ENCODE assay signal across 8 cellular contexts in genomic region chr12:30806989-30807694, GRCh38. TPM values are rescaled to one million over a fixed set of nuclear protein-coding genes. Genes with fewer than 3 reads are reported as not detected.
A peak's percentile ranks its signal among the peaks of the same experiment; 100 is the strongest.
DNase-seq lines count a peak whose midpoint lies in the region; ATAC-seq, FAIRE-seq and TF ChIP-seq lines count a peak whose summit lies in the region.

No MANE protein-coding gene starts in this region.

- TF ChIP-seq CTCF in activated CD8-positive, alpha-beta T cell treated with anti-CD3 and anti-CD28 coated beads for 36 hours (IDR thresholded peaks at IDR 0.05), result peak; percentile 82

- H3K4me1 ChIP-seq in trophoblast cell (ENCODE audit: control insufficient read depth in 1 of 2, insufficient read depth in 2 of 2, low read length in 2 of 2), result no peaks in the 10 kb centered on the region

- no peak overlapping the region for H3K14ac ChIP-seq in trophoblast cell (ENCODE audit: low read length)

- H3K9me3 Mint-ChIP-seq in activated CD8-positive, alpha-beta T cell treated with anti-CD3 and anti-CD28 coated beads for 36 hours, result no peaks in the 10 kb centered on the region

- H3K4me3 ChIP-seq in trophoblast cell (ENCODE audit: low read depth, low read length), result no peak overlapping the region

- peak overlapping the region; percentile 62 for H4K8ac ChIP-seq in trophoblast cell (ENCODE audit: low read depth, low read length)

- no peaks in the 10 kb centered on the region for H3K36me3 ChIP-seq in trophoblast cell (ENCODE audit: control insufficient read depth in 1 of 2, insufficient read depth in 2 of 2, low read length in 2 of 2)

- H3K4me2 ChIP-seq in trophoblast cell (ENCODE audit: low read length), result peak overlapping the region; percentile 16

- no peak overlapping the region for H3K4me3 Mint-ChIP-seq in activated CD8-positive, alpha-beta T cell treated with anti-CD3 and anti-CD28 coated beads for 36 hours

- peaks cover 11% of the 10 kb centered on the region for H3K27me3 Mint-ChIP-seq in activated CD8-positive, alpha-beta T cell treated with anti-CD3 and anti-CD28 coated beads for 36 hours

- H3K9me3 ChIP-seq in trophoblast cell (ENCODE audit: insufficient read depth, low read depth, low read length), result peaks cover 4% of the 10 kb centered on the region

- H4K12ac ChIP-seq in trophoblast cell (ENCODE audit: low read depth, low read length), result peak overlapping the region; percentile 1

- no peaks in the 10 kb centered on the region for H3K79me2 ChIP-seq in trophoblast cell (ENCODE audit: control insufficient read depth, insufficient read depth, low read length, poor library complexity)

- no peak overlapping the region for H3K27ac Mint-ChIP-seq in activated CD8-positive, alpha-beta T cell treated with anti-CD3 and anti-CD28 coated beads for 36 hours

- DNase-seq in GF-D8 (lab: John Stamatoyannopoulos, UW) (peak; percentile 2), NCI-H345 (lab: John Stamatoyannopoulos, UW) (peak; percentile 65), globus pallidus (ENCODE audit: low spot score) (peak; percentile 47), trophoblast cell (peak in 1 of 2 donors; percentile 76), posterior vena cava (ENCODE audit: low spot score) (no peak)
- peak; percentile 21 for DNase-seq in activated CD8-positive, alpha-beta T cell treated with anti-CD3 and anti-CD28 coated beads for 36 hours

- CTCF ChIA-PET in activated CD8-positive, alpha-beta T cell treated with anti-CD3 and anti-CD28 coated beads for 36 hours (lab: Charles Lee), result interaction anchor here (0.6 to 4.4 kb wide), 36 partner anchors 9 to 1489 kb away, joined by 3 to 31 read pairs (median 4); partner anchors contain the start of genes CAPRIN2 and ERGIC2

- no peaks in the 10 kb centered on the region for H3K36me3 Mint-ChIP-seq in activated CD8-positive, alpha-beta T cell treated with anti-CD3 and anti-CD28 coated beads for 36 hours (ENCODE audit: low read depth)

- no CpG with 5 or more reads among the region's 7 CpGs for WGBS in trophoblast cell (ENCODE audit: extremely low coverage, insufficient coverage, insufficient read length)

- no peak overlapping the region for H2BK12ac ChIP-seq in trophoblast cell (ENCODE audit: low read length)

- peak; percentile 75 for FAIRE-seq in A204.1 (lab: Jason Lieb, UNC)

- H2AFZ ChIP-seq in trophoblast cell (ENCODE audit: insufficient read depth, low read length, poor library complexity), result peak overlapping the region; percentile 12

- H2BK120ac ChIP-seq in trophoblast cell (ENCODE audit: insufficient read depth, low read length, poor library complexity), result no peak overlapping the region

- no peaks in the 10 kb centered on the region for H3K27me3 ChIP-seq in trophoblast cell (ENCODE audit: insufficient read depth, low read length)

- POLR2A ChIA-PET in activated CD8-positive, alpha-beta T cell treated with anti-CD3 and anti-CD28 coated beads for 36 hours (lab: Charles Lee), result no interaction called here

- H2AK5ac ChIP-seq in trophoblast cell (ENCODE audit: low read length), result no peak overlapping the region

- no peak overlapping the region for H3K4ac ChIP-seq in trophoblast cell (ENCODE audit: low read depth, low read length)

- no peak overlapping the region for H3K23ac ChIP-seq in trophoblast cell (ENCODE audit: low read length)

- H3K18ac ChIP-seq in trophoblast cell (ENCODE audit: low read length), result no peak overlapping the region

- no peak overlapping the region for H3K9ac ChIP-seq in trophoblast cell (ENCODE audit: low read length)

- no peak overlapping the region for H3K27ac ChIP-seq in trophoblast cell (ENCODE audit: low read depth, low read length)

- intact Hi-C loops in activated CD8-positive, alpha-beta T cell treated with anti-CD3 and anti-CD28 coated beads for 36 hours (cut with micrococcal nuclease), result loop anchor here (10.0 kb wide), 1 partner anchor 1252 kb away; no protein-coding TSS in a partner anchor
- intact Hi-C loops in posterior vena cava (cut with DNase I), result loop anchor here in 1 of 2 donors (10.0 kb wide), 1 partner anchor 1282 kb away; no protein-coding TSS in a partner anchor

- H4K91ac ChIP-seq in trophoblast cell (ENCODE audit: low read depth, low read length), result no peak overlapping the region

- no peaks in the 10 kb centered on the region for H3K4me1 Mint-ChIP-seq in activated CD8-positive, alpha-beta T cell treated with anti-CD3 and anti-CD28 coated beads for 36 hours (ENCODE audit: low read depth)

- peak; percentile 48 for ATAC-seq in HG03039 (IDR thresholded peaks at IDR 0.05; ENCODE audit: unreplicated experiment)
- peak; percentile 73 for ATAC-seq in activated CD8-positive, alpha-beta T cell treated with anti-CD3 and anti-CD28 coated beads for 36 hours

- H3K79me1 ChIP-seq in trophoblast cell (ENCODE audit: low read length), result no peaks in the 10 kb centered on the region

- H2BK5ac ChIP-seq in trophoblast cell (ENCODE audit: low read depth, low read length, poor library complexity), result no peak overlapping the region

RNA-seq across cellular contexts. Expression of gene CAPRIN2, which starts 52.4 kb away (rescaled TPM):
- total RNA-seq in activated CD8-positive, alpha-beta T cell treated with anti-CD3 and anti-CD28 coated beads for 36 hours, result 10 to 100 TPM in 1 of 2 experiments, 1 to 10 TPM in 1; 8.1 to 11.7 TPM
- 16.7 and 17.8 TPM in 2 replicates for polyA plus RNA-seq in trophoblast cell (2013)
- 10 to 100 TPM; 21.2 to 24.0 TPM for total RNA-seq in posterior vena cava
